ENCODE assay signal across 8 cellular contexts in the genomic region with DNA sequence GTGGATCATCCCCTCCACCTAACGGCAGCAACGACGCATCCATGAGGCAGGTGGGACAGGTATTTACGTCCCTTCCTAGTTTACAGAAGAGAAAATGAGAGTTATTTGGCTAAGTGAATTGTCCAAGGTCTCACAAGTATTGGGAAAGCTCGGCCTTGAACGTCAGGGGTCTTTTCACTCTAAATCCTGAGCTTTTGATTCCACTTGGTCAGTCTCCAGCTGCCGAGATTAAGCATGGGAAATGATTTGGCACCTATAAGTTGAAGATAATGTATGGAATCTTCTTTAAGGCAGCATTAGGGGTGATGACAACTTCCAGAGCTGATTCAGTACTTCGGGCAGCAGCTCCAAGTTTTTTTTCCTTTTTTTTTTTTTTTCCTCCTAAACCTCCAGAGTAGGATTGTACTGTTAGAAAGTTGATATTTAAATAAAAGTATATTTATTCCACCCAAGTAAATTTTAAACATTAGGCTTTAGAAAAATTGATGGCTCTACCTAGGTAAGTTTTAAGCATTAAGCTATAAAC. TPM values are rescaled to one million over a fixed set of nuclear protein-coding genes. Genes with fewer than 3 reads are reported as not detected.
DNase-seq lines count a peak whose midpoint lies in the region; ATAC-seq and TF ChIP-seq lines count a peak whose summit lies in the region.

No MANE protein-coding gene starts in this region.

- no peak overlapping the region for H3K27ac ChIP-seq in SJSA1

- peaks cover 5% of the 10 kb centered on the region; the same call in 1 of the 2 replicates for H3K36me3 ChIP-seq in SJSA1

- H3K9me3 ChIP-seq in SJSA1 (replicated peaks) = no peaks in the 10 kb centered on the region

- no peak for TF ChIP-seq CTCF in GM12864 (IDR thresholded peaks at IDR 0.05; ENCODE audit: low read depth, low read length, missing control alignments)
- no peak for TF ChIP-seq CTCF in fibroblast of the aortic adventitia (IDR thresholded peaks at IDR 0.05; ENCODE audit: insufficient read depth, low read length)

- DNase-seq in GM12864 (ENCODE audit: low read depth) (no peak), SJSA1 (ENCODE audit: low read depth in 1 of 2, low spot score in 2 of 2) (peak in 1 of 2 experiments; percentile 13), fibroblast of the aortic adventitia (ENCODE audit: low read depth) (peak; percentile 22), skeletal muscle cell (ENCODE audit: low read depth) (no peak), NCI-H2196 (lab: John Stamatoyannopoulos, UW; ENCODE audit: unreplicated experiment) (no peak)
- no peak for DNase-seq in activated naive CD4-positive, alpha-beta T cell treated with anti-CD3 and anti-CD28 coated beads, Interleukin-2, amount 50 U/mL, for 16 hours

- H3K4me3 ChIP-seq in GM12864 (ENCODE audit: low read depth, low read length) (peak overlapping the region; percentile 85), SJSA1 (peak overlapping the region; percentile 97), fibroblast of the aortic adventitia (ENCODE audit: low read depth, low read length) (peak overlapping the region; percentile 92), skeletal muscle cell (ENCODE audit: low read depth, low read length) (peak overlapping the region; percentile 99)

- H3K27me3 ChIP-seq in SJSA1 (replicated peaks) = 0 out of 2 replicates have a peak, but pooled peaks cover 3% of the 10 kb centered on the region

- H3K4me1 ChIP-seq in SJSA1 (replicated peaks) = peaks cover 11% of the 10 kb centered on the region; the same call in 1 of the 2 replicates

- no peak for ATAC-seq in GM18868 (IDR thresholded peaks at IDR 0.05; ENCODE audit: unreplicated experiment)
- no peak for ATAC-seq in HG03565 (IDR thresholded peaks at IDR 0.05; ENCODE audit: unreplicated experiment)

RNA-seq across cellular contexts. Expression of a gene that starts 0.7 kb away (rescaled TPM):
- 3.5 and 6.8 TPM in 2 replicates for total RNA-seq in SJSA1 (2014; rRNA removed; shearing (Covaris generic))
- 3.3 and 5.6 TPM in 2 replicates for total RNA-seq in fibroblast of the aortic adventitia (ENCODE audit: low replicate concordance)

RNA-seq across cellular contexts. Expression of a gene that starts 44.9 kb away (rescaled TPM):
- total RNA-seq in SJSA1 (2014; rRNA removed; shearing (Covaris generic)) = 3.2 and 6.6 TPM in 2 replicates
- 14.4 and 35.3 TPM in 2 replicates for total RNA-seq in fibroblast of the aortic adventitia (ENCODE audit: low replicate concordance)

RNA-seq across cellular contexts. Expression of a gene that starts 58.5 kb away (rescaled TPM):
- total RNA-seq in SJSA1 (2014; rRNA removed; shearing (Covaris generic)) = 0.32 TPM in 1 of 2 replicates, not detected in the other
- total RNA-seq in fibroblast of the aortic adventitia (ENCODE audit: low replicate concordance) = 0.45 and 1.6 TPM in 2 replicates
